In genomic region chr17:27381007-27381501, GRCh38 we compare ENCODE assay signal across 8 cellular contexts.
DNase-seq lines count a peak whose midpoint lies in the region; ATAC-seq and TF ChIP-seq lines count a peak whose summit lies in the region.

No MANE protein-coding gene starts in this region.

- H3K9me3 ChIP-seq in lower lobe of right lung: no peaks in the 10 kb centered on the region

- no peak overlapping the region for H3K27ac ChIP-seq in lower lobe of right lung

- no peaks in the 10 kb centered on the region for H3K36me3 Mint-ChIP-seq in HFFc6 (ENCODE audit: low read depth)

- H3K9me3 Mint-ChIP-seq in HFFc6: peaks cover 7% of the 10 kb centered on the region

- no peaks in the 10 kb centered on the region for H3K27me3 ChIP-seq in lower lobe of right lung (ENCODE audit: low read depth)

- DNase-seq in D341Med (ENCODE audit: low spot score) (peak; percentile 95), HFFc6 (no peak), NCI-H2227 (lab: John Stamatoyannopoulos, UW; ENCODE audit: unreplicated experiment) (peak; percentile 80), cerebellum (ENCODE audit: low spot score) (peak; percentile 35), lower lobe of right lung (peak; percentile 86)
- peak; percentile 70 to 73 for DNase-seq in activated CD4-positive, alpha-beta T cell treated with anti-CD3 and anti-CD28 coated beads for 4 hours
- DNase-seq in stimulated activated CD8-positive, alpha-beta memory T cell treated with anti-CD3 and anti-CD28 coated beads, Interleukin-15, amount 100 ng/mL, for 1 hour (ENCODE audit: low read depth): peak; percentile 54

- H3K4me1 Mint-ChIP-seq in HFFc6 (ENCODE audit: low read depth): peaks cover 64% of the 10 kb centered on the region

- no peak overlapping the region for H3K4me3 ChIP-seq in lower lobe of right lung

- no peak overlapping the region for H3K4me3 Mint-ChIP-seq in HFFc6

- TF ChIP-seq CTCF in HFFc6 (IDR thresholded peaks at IDR 0.05): peak; percentile 78
- peak; percentile 85 for TF ChIP-seq CTCF in lower lobe of right lung (IDR thresholded peaks at IDR 0.05)

- H3K4me1 ChIP-seq in lower lobe of right lung: peaks cover 15% of the 10 kb centered on the region

- no peaks in the 10 kb centered on the region for H3K27me3 Mint-ChIP-seq in HFFc6 (ENCODE audit: insufficient read depth)

- intact Hi-C loops in lower lobe of right lung (cut with DNase I): no loop called here

- ATAC-seq in lower lobe of right lung (peak; percentile 86 to 91), HG02973 (IDR thresholded peaks at IDR 0.05; ENCODE audit: unreplicated experiment) (no peak)

- no peak overlapping the region for H3K27ac Mint-ChIP-seq in HFFc6

- H3K36me3 ChIP-seq in lower lobe of right lung: no peaks in the 10 kb centered on the region
